19 cellular contexts compared by ENCODE assay signal in genomic region chr5:177528631-177529030, GRCh38.
"Had no signal": no experiment of that assay in that cellular context is flagged by ENCODE, and none has a peak within 500 bp of the region (broad histone marks: within the 10 kb centered on the region; RNA-seq: fewer than 3 reads in every experiment).

No MANE protein-coding gene starts in this region.

- ATAC-seq: heart left ventricle; left colon; naive thymus-derived CD4-positive, alpha-beta T cell; right lobe of liver; stimulated activated effector memory CD8-positive, alpha-beta T cell treated with anti-CD3 and anti-CD28 coated beads, Interleukin-12 subunit alpha, Interleukin-12 subunit beta, amount 100 ng/mL, for 72 hours; stimulated activated naive CD8-positive, alpha-beta T cell treated with anti-CD3 and anti-CD28 coated beads, Interleukin-15, Interleukin-2, amounts not matched to agents 100 U/mL and 50 U/mL, for 24 hours had no signal

- H3K27ac Mint-ChIP-seq: stimulated activated effector memory CD8-positive, alpha-beta T cell treated with anti-CD3 and anti-CD28 coated beads, Interleukin-12 subunit alpha, Interleukin-12 subunit beta, amount 100 ng/mL, for 72 hours had no signal

- H3K36me3 ChIP-seq: ovary had no signal

- H3K27ac ChIP-seq: heart left ventricle, ovary, right lobe of liver, tibial artery, upper lobe of left lung, vagina had no signal

- H3K27me3 ChIP-seq: dorsolateral prefrontal cortex, heart left ventricle, ovary, right lobe of liver, tibial artery, upper lobe of left lung, vagina had no signal

- H3K9me3 ChIP-seq: heart left ventricle, ovary, right lobe of liver, tibial artery, upper lobe of left lung, vagina had no signal

- H3K4me1 ChIP-seq: right lobe of liver, tibial artery had no signal

- H3K9me3 Mint-ChIP-seq: nephron progenitor cell; stimulated activated effector memory CD8-positive, alpha-beta T cell treated with anti-CD3 and anti-CD28 coated beads, Interleukin-12 subunit alpha, Interleukin-12 subunit beta, amount 100 ng/mL, for 72 hours had no signal

- DNase-seq: cortex of kidney; dorsolateral prefrontal cortex; effector memory CD4-positive, alpha-beta T cell; hippocampal formation; left colon; mammary epithelial cell; naive thymus-derived CD4-positive, alpha-beta T cell; nephron progenitor cell; right lobe of liver; small intestine; stimulated activated CD4-positive, alpha-beta T cell treated with anti-CD3 and anti-CD28 coated beads, Interleukin-4, amount 100 ng/mL, for 1 hour; stimulated activated CD8-positive, alpha-beta memory T cell treated with anti-CD3 and anti-CD28 coated beads, Interleukin-4, amount 100 ng/mL, for 48 hours; stimulated activated naive CD8-positive, alpha-beta T cell treated with anti-CD3 and anti-CD28 coated beads, Interleukin-15, Interleukin-2, amounts not matched to agents 100 U/mL and 50 U/mL, for 24 hours; tibial artery; upper lobe of left lung had no signal

- H3K4me3 ChIP-seq: dorsolateral prefrontal cortex, heart left ventricle, ovary, right lobe of liver, tibial artery, upper lobe of left lung, vagina had no signal
